Comparison of ENCODE assay signal across 10 cellular contexts in the genomic region with DNA sequence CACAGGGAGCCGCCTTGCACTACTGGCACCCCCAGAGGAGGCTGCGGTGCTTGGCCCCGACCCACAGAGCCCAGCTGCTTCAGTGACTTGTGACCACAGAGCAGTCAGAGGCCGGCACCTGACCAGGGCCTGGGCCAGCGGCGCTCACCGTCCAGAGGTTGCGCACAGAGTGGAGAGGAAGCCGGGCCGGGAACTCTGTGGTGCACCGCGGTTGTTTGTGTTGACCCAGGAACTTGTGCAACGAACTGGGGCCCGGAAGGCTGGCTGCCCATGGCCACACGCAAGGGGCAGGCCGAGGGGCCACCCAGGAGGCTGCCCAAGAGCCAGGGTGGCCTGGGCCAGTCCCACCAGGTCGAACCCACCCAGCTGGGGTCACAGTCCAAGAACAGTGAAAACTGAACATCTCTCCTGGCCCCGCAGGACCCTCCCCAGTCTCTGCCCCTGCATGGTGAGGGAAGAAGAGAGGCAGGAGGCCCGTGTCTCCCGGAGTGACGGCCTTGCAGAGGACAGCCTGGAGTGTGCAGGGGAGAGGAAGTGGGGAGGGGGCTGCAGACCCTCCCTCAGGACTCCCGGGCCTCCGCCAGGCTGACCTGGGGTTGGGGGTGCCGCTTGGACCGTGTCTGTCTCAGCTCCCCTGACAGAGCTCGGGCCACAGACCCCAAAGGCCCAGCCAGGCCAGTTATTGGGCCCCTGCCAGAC. TPM values are rescaled to one million over a fixed set of nuclear protein-coding genes. Genes with fewer than 3 reads are reported as not detected.
DNase-seq lines count a peak whose midpoint lies in the region; ATAC-seq and TF ChIP-seq lines count a peak whose summit lies in the region.
"Had no signal": no experiment of that assay in that cellular context is flagged by ENCODE, and none has a peak within 500 bp of the region (broad histone marks: within the 10 kb centered on the region; RNA-seq: fewer than 3 reads in every experiment).

No MANE protein-coding gene starts in this region.

- peak overlapping the region; percentile 48 for H3K27ac Mint-ChIP-seq in stimulated activated effector memory CD8-positive, alpha-beta T cell treated with anti-CD3 and anti-CD28 coated beads, Interleukin-12 subunit alpha, Interleukin-12 subunit beta, amount 100 ng/mL, for 72 hours
- H3K27ac Mint-ChIP-seq: endodermal cell had no signal

- peaks cover 14% of the 10 kb centered on the region; the same call in 1 of the 2 replicates for H3K4me1 ChIP-seq in HUES6 (ENCODE audit: control insufficient read depth, insufficient read depth, low read length)
- peaks cover 7 to 11% of the 10 kb centered on the region in 2 donors for H3K4me1 ChIP-seq in ascending aorta

- intact Hi-C loops in ascending aorta (cut with DNase I) (no loop called here), left colon (cut with DNase I, micrococcal nuclease) (no loop called here)

- H3K36me3 Mint-ChIP-seq in stimulated activated effector memory CD8-positive, alpha-beta T cell treated with anti-CD3 and anti-CD28 coated beads, Interleukin-12 subunit alpha, Interleukin-12 subunit beta, amount 100 ng/mL, for 72 hours, result no peaks in the 10 kb centered on the region

- H3K9me3 Mint-ChIP-seq in stimulated activated effector memory CD8-positive, alpha-beta T cell treated with anti-CD3 and anti-CD28 coated beads, Interleukin-12 subunit alpha, Interleukin-12 subunit beta, amount 100 ng/mL, for 72 hours, result no peaks in the 10 kb centered on the region
- H3K9me3 Mint-ChIP-seq: endodermal cell had no signal

- TF ChIP-seq CTCF in ascending aorta (IDR thresholded peaks at IDR 0.05), result no peak

- no peak overlapping the region for H3K9ac ChIP-seq in HUES6 (ENCODE audit: low read length)

- peak; percentile 46 to 80 for DNase-seq in ascending aorta (ENCODE audit: low spot score in 2 of 2)
- peak; percentile 61 to 69 for DNase-seq in left colon
- no peak for DNase-seq in stimulated activated effector memory CD8-positive, alpha-beta T cell treated with anti-CD3 and anti-CD28 coated beads, Interleukin-12 subunit alpha, Interleukin-12 subunit beta, amount 100 ng/mL, for 72 hours (ENCODE audit: low spot score in 2 of 2)
- DNase-seq in putamen (ENCODE audit: low spot score), result no peak
- DNase-seq in NCI-H187 treated with DMSO at 0.1 percent for 48 hours (lab: John Stamatoyannopoulos, UW), result no peak
- DNase-seq in stimulated activated CD4-positive, alpha-beta T cell treated with anti-CD3 and anti-CD28 coated beads, Interleukin-2, amount 100 ng/mL, for 48 hours, result no peak
- DNase-seq: endodermal cell had no signal

- H3K4me3 ChIP-seq in HUES6 (ENCODE audit: low read depth, low read length), result no peak overlapping the region
- H3K4me3 ChIP-seq in ascending aorta, result no peak overlapping the region
- H3K4me3 ChIP-seq: SK-N-MC had no signal

- peaks cover 48% of the 10 kb centered on the region for H3K4me1 Mint-ChIP-seq in stimulated activated effector memory CD8-positive, alpha-beta T cell treated with anti-CD3 and anti-CD28 coated beads, Interleukin-12 subunit alpha, Interleukin-12 subunit beta, amount 100 ng/mL, for 72 hours
- H3K4me1 Mint-ChIP-seq: endodermal cell had no signal

- ATAC-seq in left colon, result no peak
- ATAC-seq in stimulated activated effector memory CD8-positive, alpha-beta T cell treated with anti-CD3 and anti-CD28 coated beads, Interleukin-12 subunit alpha, Interleukin-12 subunit beta, amount 100 ng/mL, for 72 hours, result no peak
- ATAC-seq in GM19035 (IDR thresholded peaks at IDR 0.05; ENCODE audit: unreplicated experiment), result no peak

- no peaks in the 10 kb centered on the region for H3K36me3 ChIP-seq in HUES6 (ENCODE audit: control insufficient read depth, insufficient read depth, low read length)
- H3K36me3 ChIP-seq in ascending aorta, result no peaks in the 10 kb centered on the region

- H3K27ac ChIP-seq in HUES6 (ENCODE audit: low read depth, low read length), result peak overlapping the region; percentile 36; the same call in 1 of the 2 replicates
- H3K27ac ChIP-seq in ascending aorta, result no peak overlapping the region
- H3K27ac ChIP-seq: SK-N-MC had no signal

- H3K9me3 ChIP-seq in HUES6 (ENCODE audit: control insufficient read depth, insufficient read depth, low read depth, low read length), result no peaks in the 10 kb centered on the region
- H3K9me3 ChIP-seq in ascending aorta, result no peaks in the 10 kb centered on the region

- H3K27me3 ChIP-seq in HUES6 (ENCODE audit: control insufficient read depth, insufficient read depth, low read length) (no peaks in the 10 kb centered on the region), ascending aorta (no peaks in the 10 kb centered on the region)

- H3K4me3 Mint-ChIP-seq in stimulated activated effector memory CD8-positive, alpha-beta T cell treated with anti-CD3 and anti-CD28 coated beads, Interleukin-12 subunit alpha, Interleukin-12 subunit beta, amount 100 ng/mL, for 72 hours, result peak overlapping the region; percentile 17
- H3K4me3 Mint-ChIP-seq: endodermal cell had no signal

RNA-seq across cellular contexts. Expression of gene EGFL7, which starts 42.8 kb away (rescaled TPM):
- 443 TPM for total RNA-seq in ascending aorta
- 10 to 100 TPM; 14.3 to 17.2 TPM for total RNA-seq in left colon

Comparison
In these comparisons a context has a peak if more than half of its experiments do, and no peak if none do; other contexts are left out.
1. DNase-seq: peak in ascending aorta (2 of 2) and left colon (2 of 2); none in stimulated activated effector memory CD8-positive, alpha-beta T cell treated with anti-CD3 and anti-CD28 coated beads, Interleukin-12 subunit alpha, Interleukin-12 subunit beta, amount 100 ng/mL, for 72 hours (0 of 2), putamen (single experiment), NCI-H187 treated with DMSO at 0.1 percent for 48 hours (single experiment) and stimulated activated CD4-positive, alpha-beta T cell treated with anti-CD3 and anti-CD28 coated beads, Interleukin-2, amount 100 ng/mL, for 48 hours (0 of 2).
2. RNA of gene EGFL7, which starts 42.8 kb away (total RNA-seq): 443 TPM in ascending aorta (single experiment); 14.3 to 17.2 TPM in left colon; every median in the first group is over 10 times any median in the second.